Comparison of ENCODE assay signal across 1 cellular context in the genomic region with DNA sequence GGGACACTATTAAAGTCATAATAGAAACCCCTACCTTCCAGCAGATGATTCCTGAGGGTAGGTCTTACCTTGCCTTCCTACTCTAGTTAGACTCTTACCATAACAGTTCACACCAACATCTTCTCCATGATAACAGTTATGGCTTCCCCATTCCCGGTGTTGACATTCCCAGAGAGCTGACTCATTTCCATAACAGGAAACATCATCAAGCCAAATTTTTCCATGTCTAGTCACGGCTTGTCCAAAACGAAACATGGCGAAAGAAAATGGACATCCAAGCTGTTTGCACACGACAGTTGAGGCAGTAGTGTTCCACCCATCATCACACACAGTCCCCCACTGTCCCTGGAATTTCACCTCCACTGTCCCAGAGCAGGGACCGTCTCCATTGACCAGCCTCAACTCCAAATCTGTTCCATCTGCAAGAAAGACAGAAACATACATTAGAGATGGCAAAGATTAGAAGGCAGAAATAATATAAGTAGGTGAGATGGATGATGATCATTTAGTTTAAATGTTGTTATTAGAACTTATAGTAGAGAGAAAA.
TF ChIP-seq lines count a peak whose summit lies in the region.

No MANE protein-coding gene starts in this region.

TF ChIP-seq in SK-N-SH, 30 proteins besides CTCF, POLR2A, EP300 and RAD21 (continued from another document):
- TF ChIP-seq, protein P1, sequence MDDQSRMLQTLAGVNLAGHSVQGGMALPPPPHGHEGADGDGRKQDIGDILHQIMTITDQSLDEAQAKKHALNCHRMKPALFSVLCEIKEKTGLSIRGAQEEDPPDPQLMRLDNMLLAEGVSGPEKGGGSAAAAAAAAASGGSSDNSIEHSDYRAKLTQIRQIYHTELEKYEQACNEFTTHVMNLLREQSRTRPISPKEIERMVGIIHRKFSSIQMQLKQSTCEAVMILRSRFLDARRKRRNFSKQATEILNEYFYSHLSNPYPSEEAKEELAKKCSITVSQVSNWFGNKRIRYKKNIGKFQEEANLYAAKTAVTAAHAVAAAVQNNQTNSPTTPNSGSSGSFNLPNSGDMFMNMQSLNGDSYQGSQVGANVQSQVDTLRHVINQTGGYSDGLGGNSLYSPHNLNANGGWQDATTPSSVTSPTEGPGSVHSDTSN (IDR thresholded peaks at IDR 0.05) = peak; percentile 35; the same call in 1 of the 2 replicates
- TF ChIP-seq CHD2 (IDR thresholded peaks at IDR 0.05; ENCODE audit: low read length, partially characterized antibody) (no peak), TEAD4 (IDR thresholded peaks at IDR 0.05; ENCODE audit: borderline replicate concordance, insufficient read depth) (peak; percentile 79; the same call in 1 of the 2 replicates), MEF2A (IDR thresholded peaks at IDR 0.05; ENCODE audit: borderline replicate concordance, low read depth) (peak; percentile 74; the same call in 1 of the 2 replicates), NFIC (IDR thresholded peaks at IDR 0.05; ENCODE audit: borderline replicate concordance) (peak; percentile 63), RCOR1 (IDR thresholded peaks at IDR 0.05; ENCODE audit: low read length) (no peak), JUND (IDR thresholded peaks at IDR 0.05) (peak; percentile 88), ELF1 (IDR thresholded peaks at IDR 0.05) (0 out of 2 replicates have a peak, but pooled peaks have one; percentile 23)
- TF ChIP-seq, protein P2, sequence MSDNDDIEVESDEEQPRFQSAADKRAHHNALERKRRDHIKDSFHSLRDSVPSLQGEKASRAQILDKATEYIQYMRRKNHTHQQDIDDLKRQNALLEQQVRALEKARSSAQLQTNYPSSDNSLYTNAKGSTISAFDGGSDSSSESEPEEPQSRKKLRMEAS (IDR thresholded peaks at IDR 0.05; ENCODE audit: low read depth) = peak; percentile 47
